ENCODE assay signal across 13 cellular contexts in genomic region chr18:21264651-21265050, GRCh38. TPM values are rescaled to one million over a fixed set of nuclear protein-coding genes. Genes with fewer than 3 reads are reported as not detected.
DNase-seq lines count a peak whose midpoint lies in the region; ATAC-seq and TF ChIP-seq lines count a peak whose summit lies in the region.
"Had no signal": no experiment of that assay in that cellular context is flagged by ENCODE, and none has a peak within 500 bp of the region (broad histone marks: within the 10 kb centered on the region; RNA-seq: fewer than 3 reads in every experiment).

No MANE protein-coding gene starts in this region.

- H3K9ac ChIP-seq in HUES48 (ENCODE audit: low read depth, low read length) (no peak overlapping the region), iPS-18a (ENCODE audit: low read length) (peak overlapping the region; percentile 40)

- in situ Hi-C loops in astrocyte of the cerebellum (cut with HindIII; ENCODE audit: low sequenced_read_pairs), result loop anchor here (10.0 kb wide), 1 partner anchor 60 kb away; no protein-coding TSS in a partner anchor

- H3K9me3 Mint-ChIP-seq in progenitor cell of endocrine pancreas (ENCODE audit: low read depth), result no peaks in the 10 kb centered on the region
- H3K9me3 Mint-ChIP-seq: stimulated activated naive B cell treated with anti-CD40 and anti-IgM and Interleukin-4, amounts not matched to agents 10 μg/mL and 1 μg/mL and 100 μg/mL, for 72 hours had no signal

- H3K27ac ChIP-seq in HUES48 (ENCODE audit: low read depth, low read length) (peak overlapping the region; percentile 80), iPS-18a (ENCODE audit: low read length) (peak overlapping the region; percentile 44)

- TF ChIP-seq CTCF in astrocyte of the cerebellum (IDR thresholded peaks at IDR 0.05; ENCODE audit: low read depth, low read length, missing control alignments), result no peak
- TF ChIP-seq CTCF in progenitor cell of endocrine pancreas (IDR thresholded peaks at IDR 0.05; ENCODE audit: unreplicated experiment), result no peak

- H3K4me1 Mint-ChIP-seq in progenitor cell of endocrine pancreas (ENCODE audit: low read depth), result peaks cover 48% of the 10 kb centered on the region
- H3K4me1 Mint-ChIP-seq: stimulated activated naive B cell treated with anti-CD40 and anti-IgM and Interleukin-4, amounts not matched to agents 10 μg/mL and 1 μg/mL and 100 μg/mL, for 72 hours had no signal

- H3K4me1 ChIP-seq in HUES48 (ENCODE audit: control insufficient read depth, insufficient read depth, low read length) (peaks cover 61% of the 10 kb centered on the region), iPS-18a (ENCODE audit: control insufficient read depth, low read depth, low read length) (peaks cover 67% of the 10 kb centered on the region)

- H3K4me3 Mint-ChIP-seq in progenitor cell of endocrine pancreas (ENCODE audit: low read depth), result peak overlapping the region; percentile 4
- H3K4me3 Mint-ChIP-seq: stimulated activated naive B cell treated with anti-CD40 and anti-IgM and Interleukin-4, amounts not matched to agents 10 μg/mL and 1 μg/mL and 100 μg/mL, for 72 hours had no signal

- no peak for ATAC-seq in HG03045 (IDR thresholded peaks at IDR 0.05; ENCODE audit: unreplicated experiment)
- ATAC-seq: esophagus mucosa; K562; stimulated activated naive B cell treated with anti-CD40 and anti-IgM and Interleukin-4, amounts not matched to agents 10 μg/mL and 1 μg/mL and 100 μg/mL, for 72 hours had no signal

- H3K9me3 ChIP-seq in HUES48 (ENCODE audit: control insufficient read depth, insufficient read depth, low read length) (no peaks in the 10 kb centered on the region), iPS-18a (ENCODE audit: control insufficient read depth, low read depth, low read length) (no peaks in the 10 kb centered on the region)

- peak overlapping the region; percentile 72 for H3K27ac Mint-ChIP-seq in progenitor cell of endocrine pancreas
- H3K27ac Mint-ChIP-seq: stimulated activated naive B cell treated with anti-CD40 and anti-IgM and Interleukin-4, amounts not matched to agents 10 μg/mL and 1 μg/mL and 100 μg/mL, for 72 hours had no signal

- H3K36me3 ChIP-seq in HUES48 (ENCODE audit: control insufficient read depth, insufficient read depth, low read length), result no peaks in the 10 kb centered on the region
- no peaks in the 10 kb centered on the region for H3K36me3 ChIP-seq in iPS-18a (ENCODE audit: control insufficient read depth, low read depth, low read length)

- no peaks in the 10 kb centered on the region for H3K27me3 Mint-ChIP-seq in progenitor cell of endocrine pancreas

- H3K27me3 ChIP-seq in HUES48 (ENCODE audit: control insufficient read depth, insufficient read depth, low read length) (peaks cover 4% of the 10 kb centered on the region; the same call in 1 of the 2 replicates), iPS-18a (ENCODE audit: control insufficient read depth, insufficient read depth, low read length) (peaks cover 11% of the 10 kb centered on the region)

- H3K4me3 ChIP-seq in HUES48 (ENCODE audit: low read depth, low read length), result 0 out of 2 replicates have a peak overlapping the region, but pooled peaks have one; percentile 17
- no peak overlapping the region for H3K4me3 ChIP-seq in astrocyte of the cerebellum (ENCODE audit: low read depth, low read length)
- H3K4me3 ChIP-seq in iPS-18a (ENCODE audit: low read length), result peak overlapping the region; percentile 37
- H3K4me3 ChIP-seq: K562 had no signal

- H3K36me3 Mint-ChIP-seq in progenitor cell of endocrine pancreas (ENCODE audit: insufficient read depth), result no peaks in the 10 kb centered on the region
- H3K36me3 Mint-ChIP-seq: stimulated activated naive B cell treated with anti-CD40 and anti-IgM and Interleukin-4, amounts not matched to agents 10 μg/mL and 1 μg/mL and 100 μg/mL, for 72 hours had no signal

- DNase-seq in astrocyte of the cerebellum (ENCODE audit: low read depth), result peak; percentile 36
- DNase-seq in progenitor cell of endocrine pancreas (ENCODE audit: low spot score, unreplicated experiment), result no peak
- DNase-seq in NCI-H2171 treated with DMSO at 0.1 percent for 48 hours (lab: John Stamatoyannopoulos, UW), result no peak
- DNase-seq in stimulated activated CD4-positive, alpha-beta T cell treated with anti-CD3 and anti-CD28 coated beads, Interleukin-4, amount 100 ng/mL, for 24 hours, result no peak
- DNase-seq: RPMI8226; stimulated activated CD4-positive, alpha-beta T cell treated with anti-CD3 and anti-CD28 coated beads, Interleukin-2, amount 100 ng/mL, for 24 hours; stimulated activated naive B cell treated with anti-CD40 and anti-IgM and Interleukin-4, amounts not matched to agents 10 μg/mL and 1 μg/mL and 100 μg/mL, for 72 hours; T1000 had no signal

RNA-seq across cellular contexts. Expression of gene GREB1L, which starts 22.6 kb away (rescaled TPM):
- 8.6 and 11.0 TPM in 2 replicates for total RNA-seq in progenitor cell of endocrine pancreas
- total RNA-seq: esophagus mucosa, K562 had no signal
